23 cellular contexts compared by ENCODE assay signal in the genomic region with DNA sequence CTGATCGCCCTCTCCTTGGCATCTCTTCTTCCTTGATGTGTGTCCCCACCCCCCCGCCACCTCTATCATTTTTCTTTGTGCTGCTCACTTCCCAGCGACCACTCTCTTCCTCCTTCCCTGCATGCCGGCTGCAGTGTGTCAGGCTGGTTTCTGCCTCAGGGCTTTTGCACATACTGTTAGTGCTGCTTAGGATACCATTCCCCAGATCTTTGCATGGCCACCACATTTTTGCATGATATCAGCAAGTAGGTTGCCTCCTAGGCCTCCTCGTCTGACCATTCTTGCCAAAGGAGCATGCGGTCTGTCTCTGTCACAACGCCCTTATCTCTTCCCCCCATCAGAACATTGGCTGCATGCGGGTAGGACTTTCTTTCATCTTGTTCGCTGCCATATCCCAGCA. TPM values are rescaled to one million over a fixed set of nuclear protein-coding genes. Genes with fewer than 3 reads are reported as not detected.
A peak's percentile ranks its signal among the peaks of the same experiment; 100 is the strongest.
DNase-seq lines count a peak whose midpoint lies in the region; ATAC-seq and TF ChIP-seq lines count a peak whose summit lies in the region.
"Had no signal": no experiment of that assay in that cellular context is flagged by ENCODE, and none has a peak within 500 bp of the region (broad histone marks: within the 10 kb centered on the region; RNA-seq: fewer than 3 reads in every experiment).

No MANE protein-coding gene starts in this region.

- H3K27me3 Mint-ChIP-seq in endothelial cell (ENCODE audit: unreplicated experiment): peaks cover 14% of the 10 kb centered on the region
- peaks cover 4% of the 10 kb centered on the region for H3K27me3 Mint-ChIP-seq in type B pancreatic cell

- no peak for TF ChIP-seq CTCF in NB4 (IDR thresholded peaks at IDR 0.05; ENCODE audit: low read depth, low read length)
- TF ChIP-seq CTCF in endothelial cell (IDR thresholded peaks at IDR 0.05; ENCODE audit: unreplicated experiment): no peak
- no peak for TF ChIP-seq CTCF in type B pancreatic cell (conservative IDR thresholded peaks at IDR 0.05)

- no peak for ATAC-seq in Right ventricle myocardium inferior
- ATAC-seq in Right ventricle myocardium superior (ENCODE audit: poor library complexity): no peak

- TF ChIP-seq POLR2A in NB4 (IDR thresholded peaks at IDR 0.05; ENCODE audit: extremely low read depth, insufficient read length): no peak

- peak; percentile 41 for DNase-seq in Right ventricle myocardium inferior (ENCODE audit: missing footprints)
- no peak for DNase-seq in Right ventricle myocardium superior
- DNase-seq in NB4 (ENCODE audit: low read depth): peak; percentile 22
- no peak for DNase-seq in endothelial cell (ENCODE audit: low spot score)
- DNase-seq in type B pancreatic cell (ENCODE audit: extremely low spot score, unreplicated experiment): no peak
- DNase-seq in NCI-H748 treated with DMSO at 0.1 percent for 48 hours (lab: John Stamatoyannopoulos, UW): no peak
- no peak for DNase-seq in SKM-1 treated with dmso at 0.1 percent for 144 hours (lab: John Stamatoyannopoulos, UW; ENCODE audit: unreplicated experiment)
- no peak for DNase-seq in NCI-H1092 (lab: John Stamatoyannopoulos, UW)
- DNase-seq: ACHN; Caco-2; CD4-positive, alpha-beta memory T cell; DND-41; MG63; NCI-H1048; NCI-H1436; NCI-H187 treated with DMSO at 0.1 percent for 48 hours; NCI-H2107; NCI-H510A; NK-92 treated with Interleukin-12 subunit alpha and Interleukin-12 subunit beta, amount 100 ng/mL, for 24 hours had no signal

- intact Hi-C loops in Right ventricle myocardium inferior (cut with DNase I) (loop anchor here (5.0 kb wide), 1 partner anchor 86 kb away; no protein-coding TSS in a partner anchor), Right ventricle myocardium superior (cut with DNase I) (no loop called here)

- H3K36me3 Mint-ChIP-seq in endothelial cell (ENCODE audit: low read depth, unreplicated experiment) (no peaks in the 10 kb centered on the region), type B pancreatic cell (no peaks in the 10 kb centered on the region)
- H3K36me3 Mint-ChIP-seq: CD4-positive, alpha-beta memory T cell; IgD-negative memory B cell had no signal

- no peaks in the 10 kb centered on the region for H3K9me3 Mint-ChIP-seq in endothelial cell (ENCODE audit: unreplicated experiment)
- no peaks in the 10 kb centered on the region for H3K9me3 Mint-ChIP-seq in type B pancreatic cell
- H3K9me3 Mint-ChIP-seq: CD4-positive, alpha-beta memory T cell had no signal

- H3K27ac Mint-ChIP-seq in endothelial cell (ENCODE audit: unreplicated experiment) (no peak overlapping the region), type B pancreatic cell (peak overlapping the region; percentile 27)
- H3K27ac Mint-ChIP-seq: CD4-positive, alpha-beta memory T cell; IgD-negative memory B cell had no signal

- no peak overlapping the region for H3K4me3 ChIP-seq in NB4 (ENCODE audit: low read depth, low read length)
- H3K4me3 ChIP-seq: BLaER1, MG63, SJSA1 had no signal

- H3K4me1 Mint-ChIP-seq in endothelial cell (ENCODE audit: unreplicated experiment) (peaks cover 25% of the 10 kb centered on the region), type B pancreatic cell (ENCODE audit: unreplicated experiment) (peaks cover 66% of the 10 kb centered on the region)
- H3K4me1 Mint-ChIP-seq: CD4-positive, alpha-beta memory T cell had no signal

- H3K4me3 Mint-ChIP-seq in endothelial cell (ENCODE audit: unreplicated experiment) (peak overlapping the region; percentile 47), type B pancreatic cell (no peak overlapping the region)
- H3K4me3 Mint-ChIP-seq: CD4-positive, alpha-beta memory T cell had no signal

RNA-seq across cellular contexts. Expression of gene FBLN2, which starts 12.5 kb away (rescaled TPM):
- total RNA-seq in Right ventricle myocardium inferior (81.1 TPM), Right ventricle myocardium superior (69.7 TPM), endothelial cell (ENCODE audit: unreplicated experiment) (10.5 TPM), type B pancreatic cell (ENCODE audit: low replicate concordance) (49.1 and 67.6 TPM in 2 replicates)
- total RNA-seq: CD4-positive, alpha-beta memory T cell; H4 had no signal

Comparison
In these comparisons a context has a peak if more than half of its experiments do, and no peak if none do; other contexts are left out.
1. DNase-seq: peak in Right ventricle myocardium inferior (single experiment) and NB4 (single experiment); none in Right ventricle myocardium superior (single experiment), endothelial cell (single experiment), type B pancreatic cell (single experiment), NCI-H748 treated with DMSO at 0.1 percent for 48 hours (single experiment), SKM-1 treated with dmso at 0.1 percent for 144 hours (single experiment) and NCI-H1092 (single experiment).